18 cellular contexts compared by ENCODE assay signal in the genomic region with DNA sequence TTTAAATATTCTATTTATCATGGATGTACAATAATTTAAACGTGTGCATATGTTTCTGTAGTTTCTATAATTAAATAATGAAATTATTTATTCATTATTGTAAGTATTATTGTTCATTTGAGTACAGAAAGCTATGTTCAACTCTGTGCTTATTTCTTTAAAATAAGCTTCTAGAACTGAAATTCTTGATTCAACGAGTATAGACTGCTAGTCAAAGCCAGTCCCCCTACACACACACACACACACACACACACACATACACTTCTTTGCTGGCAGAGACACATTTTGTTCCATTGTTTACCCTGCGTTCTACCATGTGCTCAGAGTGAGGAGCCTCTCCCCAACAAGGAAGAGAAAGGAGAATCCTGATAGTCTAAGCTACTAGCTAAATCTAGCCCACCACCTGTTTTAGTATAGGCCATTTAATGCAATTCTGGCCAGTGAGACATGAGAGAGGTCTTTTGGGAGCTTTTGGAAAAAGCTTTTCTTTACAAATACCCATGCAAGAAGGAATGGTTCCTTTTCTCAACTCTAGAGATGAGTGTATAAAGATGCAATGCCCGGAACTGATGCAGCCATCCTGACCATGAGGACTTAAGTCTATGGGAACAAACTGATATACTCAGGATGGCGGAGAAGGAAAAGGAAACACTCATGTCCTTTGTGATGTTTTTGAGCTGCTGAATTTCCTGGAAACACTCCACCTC.
DNase-seq lines count a peak whose midpoint lies in the region; ATAC-seq, FAIRE-seq and TF ChIP-seq lines count a peak whose summit lies in the region.
"Had no signal": no experiment of that assay in that cellular context is flagged by ENCODE, and none has a peak within 500 bp of the region (broad histone marks: within the 10 kb centered on the region; RNA-seq: fewer than 3 reads in every experiment).

No MANE protein-coding gene starts in this region.

- SMC1A ChIA-PET in GM12878 (lab: Charles Lee; ENCODE audit: uncharacterized antibody, unreplicated experiment): interaction anchor here (0.6 to 6.5 kb wide), 16 partner anchors 10 to 162 kb away, joined by 3 to 82 read pairs (median 5); a partner anchor contains a TSS

- H3K27ac ChIP-seq in GM12878 (ENCODE audit: control insufficient read depth, insufficient read depth) (peak overlapping the region; percentile 29; the same call in 1 of the 2 replicates), osteoblast (ENCODE audit: low read depth, low read length) (no peak overlapping the region)
- H3K27ac ChIP-seq: C4-2B, GM23248 had no signal

- H3K36me3 ChIP-seq in GM12878 (ENCODE audit: control insufficient read depth in 2 of 2, insufficient read depth in 2 of 2, low read length in 1 of 2): peaks cover 0 to 1% of the 10 kb centered on the region in 2 experiments; a peak in 2 of 4 replicates
- H3K36me3 ChIP-seq in osteoblast (ENCODE audit: insufficient read depth, low read length): no peaks in the 10 kb centered on the region

- H4K20me1 ChIP-seq in GM12878 (ENCODE audit: control insufficient read depth, insufficient read depth) (no peaks in the 10 kb centered on the region), osteoblast (ENCODE audit: insufficient read depth, low read length) (no peaks in the 10 kb centered on the region)

- no peak for TF ChIP-seq EP300 in GM12878 (IDR thresholded peaks at IDR 0.05; ENCODE audit: borderline replicate concordance in 1 of 2, control insufficient read depth in 1 of 2, low read depth in 2 of 2, low read length in 2 of 2)

- H3K9me3 ChIP-seq in GM12878 (replicated peaks; ENCODE audit: control insufficient read depth, insufficient read depth, low read length) (peaks cover 8% of the 10 kb centered on the region), osteoblast (ENCODE audit: low read depth, low read length) (no peaks in the 10 kb centered on the region)
- H3K9me3 ChIP-seq: Caco-2 had no signal

- intact Hi-C loops in GM12878 (cut with micrococcal nuclease; ENCODE audit: unreplicated experiment): no loop called here

- ATAC-seq in GM12878 (peak; percentile 11; the same call in 2 of the 3 replicates), HG03521 (IDR thresholded peaks at IDR 0.05; ENCODE audit: unreplicated experiment) (no peak), HG03159 (IDR thresholded peaks at IDR 0.05; ENCODE audit: unreplicated experiment) (no peak), HG02885 (IDR thresholded peaks at IDR 0.05; ENCODE audit: poor library complexity, unreplicated experiment) (no peak)

- in situ Hi-C loops in GM12878 (cut with MboI): no loop called here

- H3K27me3 ChIP-seq in GM12878 (replicated peaks in 1 of 2; ENCODE audit: control insufficient read depth in 2 of 2, insufficient read depth in 2 of 2, low read length in 1 of 2) (no peaks in the 10 kb centered on the region), osteoblast (ENCODE audit: insufficient read depth, low read length) (peaks cover 38% of the 10 kb centered on the region)

- peaks cover 26% of the 10 kb centered on the region for H3K4me1 ChIP-seq in GM12878 (ENCODE audit: control insufficient read depth, insufficient read depth, low read length)
- H3K4me1 ChIP-seq in osteoblast (ENCODE audit: insufficient read depth, low read length): no peaks in the 10 kb centered on the region
- H3K4me1 ChIP-seq: Caco-2 had no signal

- RAD21 ChIA-PET in GM12878 (lab: Charles Lee; ENCODE audit: unreplicated experiment): interaction anchor here (0.7 to 5.8 kb wide), 10 partner anchors 9 to 85 kb away, joined by 3 to 51 read pairs (median 4); no protein-coding TSS in a partner anchor

- H2AFZ ChIP-seq in GM12878 (ENCODE audit: control insufficient read depth, low read depth, low read length): no peak overlapping the region
- no peak overlapping the region for H2AFZ ChIP-seq in osteoblast (ENCODE audit: low read length)
- H2AFZ ChIP-seq: GM23248 had no signal

- H3K4me3 ChIP-seq in GM12878: no peak overlapping the region
- no peak overlapping the region for H3K4me3 ChIP-seq in osteoblast (ENCODE audit: insufficient read depth, low read length)
- H3K4me3 ChIP-seq: GM23248 had no signal

- POLR2A ChIA-PET in GM12878 (lab: Charles Lee): interaction anchor here (0.6 to 1.3 kb wide), 7 partner anchors 9 to 345 kb away, joined by 3 to 5 read pairs (median 3); no protein-coding TSS in a partner anchor

- no peak for TF ChIP-seq RAD21 in GM12878 (IDR thresholded peaks at IDR 0.05; ENCODE audit: insufficient read depth, low read depth, low read length)

- DNase-seq in GM12891 (ENCODE audit: insufficient read length, low spot score): no peak
- no peak for DNase-seq in GM19239 (ENCODE audit: insufficient read length, low spot score)
- no peak for DNase-seq in GM12878 (ENCODE audit: low read depth, low spot score)
- peak; percentile 59 for DNase-seq in osteoblast (ENCODE audit: insufficient read length, low spot score, missing footprints)
- DNase-seq: AML-193; Caco-2; CD4-positive, alpha-beta T cell; DMS79 treated with DMSO at 0.1 percent for 48 hours; GF-D8; GM23248; HCEC 1CT had no signal

- H3K4me2 ChIP-seq in GM12878 (ENCODE audit: control insufficient read depth, insufficient read depth) (0 out of 2 replicates have a peak overlapping the region, but pooled peaks have one; percentile 0), osteoblast (ENCODE audit: insufficient read depth, low read length) (no peak overlapping the region)

- TF ChIP-seq CTCF in GM12878 (IDR thresholded peaks at IDR 0.05 in 2 of 3, conservative IDR thresholded peaks at IDR 0.05 in 1 of 3; ENCODE audit: control insufficient read depth in 2 of 3, extremely low read depth in 1 of 3, insufficient read depth in 1 of 3, low read depth in 3 of 3, low read length in 3 of 3): no peak
- no peak for TF ChIP-seq CTCF in osteoblast (IDR thresholded peaks at IDR 0.05; ENCODE audit: extremely low read depth, low read depth, low read length)

- no peak overlapping the region for H3K9ac ChIP-seq in GM12878 (ENCODE audit: control insufficient read depth, insufficient read depth, low read length)
- H3K9ac ChIP-seq: GM23248 had no signal

- WGBS in GM12878 (ENCODE audit: insufficient coverage, insufficient replicate concordance, low lambda C conversion rate, missing lambda C conversion rate): 35% methylated on average over 5 of the region's 5 CpGs

- H3K79me2 ChIP-seq in GM12878 (ENCODE audit: control insufficient read depth, insufficient read depth, low read length) (peaks cover 82% of the 10 kb centered on the region), osteoblast (ENCODE audit: insufficient read depth, low read length) (no peaks in the 10 kb centered on the region)

- peak; percentile 84 for FAIRE-seq in GM12891 (lab: Jason Lieb, UNC)
- peak; percentile 73 for FAIRE-seq in GM19239 (lab: Jason Lieb, UNC)
- FAIRE-seq in GM12878 (lab: Jason Lieb, UNC): no peak
- FAIRE-seq: A204.1, D721Med, H54 had no signal

- CTCF ChIA-PET in GM12878 (lab: Yijun Ruan, JAX): interaction anchor here (1.1 to 2.4 kb wide), 6 partner anchors 9 to 72 kb away, joined by 3 to 13 read pairs (median 9); no protein-coding TSS in a partner anchor

- no TSS peak for BruUV-seq in GM12878 (replicated peaks; lab: Mats Ljungman, UMichigan)

- no peak for TF ChIP-seq POLR2A in GM12891 (IDR thresholded peaks at IDR 0.05; ENCODE audit: low read depth, low read length)
- TF ChIP-seq POLR2A in GM12878 (IDR thresholded peaks at IDR 0.05; ENCODE audit: low read depth, low read length): no peak

TF ChIP-seq in GM12891, 5 proteins besides CTCF, POLR2A, EP300 and RAD21:
- TF ChIP-seq PAX5 (IDR thresholded peaks at IDR 0.05; ENCODE audit: insufficient read depth, low read length, severe bottlenecking): no peak
- TF ChIP-seq POU2F2 (IDR thresholded peaks at IDR 0.05; ENCODE audit: low read depth, low read length): no peak
- no peak for TF ChIP-seq POLR2AphosphoS5 (IDR thresholded peaks at IDR 0.05; ENCODE audit: low read depth, low read length)
- no peak for TF ChIP-seq SPI1 (IDR thresholded peaks at IDR 0.05; ENCODE audit: low read depth, low read length)
- TF ChIP-seq TAF1 (IDR thresholded peaks at IDR 0.05; ENCODE audit: low read depth, low read length): no peak

TF ChIP-seq in GM12878, 131 proteins besides CTCF, POLR2A, EP300 and RAD21 (continues in another document):
- TF ChIP-seq, protein P1, sequence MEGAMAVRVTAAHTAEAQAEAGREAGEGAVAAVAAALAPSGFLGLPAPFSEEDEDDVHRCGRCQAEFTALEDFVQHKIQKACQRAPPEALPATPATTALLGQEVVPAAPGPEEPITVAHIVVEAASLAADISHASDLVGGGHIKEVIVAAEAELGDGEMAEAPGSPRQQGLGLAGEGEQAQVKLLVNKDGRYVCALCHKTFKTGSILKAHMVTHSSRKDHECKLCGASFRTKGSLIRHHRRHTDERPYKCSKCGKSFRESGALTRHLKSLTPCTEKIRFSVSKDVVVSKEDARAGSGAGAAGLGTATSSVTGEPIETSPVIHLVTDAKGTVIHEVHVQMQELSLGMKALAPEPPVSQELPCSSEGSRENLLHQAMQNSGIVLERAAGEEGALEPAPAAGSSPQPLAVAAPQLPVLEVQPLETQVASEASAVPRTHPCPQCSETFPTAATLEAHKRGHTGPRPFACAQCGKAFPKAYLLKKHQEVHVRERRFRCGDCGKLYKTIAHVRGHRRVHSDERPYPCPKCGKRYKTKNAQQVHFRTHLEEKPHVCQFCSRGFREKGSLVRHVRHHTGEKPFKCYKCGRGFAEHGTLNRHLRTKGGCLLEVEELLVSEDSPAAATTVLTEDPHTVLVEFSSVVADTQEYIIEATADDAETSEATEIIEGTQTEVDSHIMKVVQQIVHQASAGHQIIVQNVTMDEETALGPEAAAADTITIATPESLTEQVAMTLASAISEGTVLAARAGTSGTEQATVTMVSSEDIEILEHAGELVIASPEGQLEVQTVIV (IDR thresholded peaks at IDR 0.05; ENCODE audit: borderline replicate concordance, partially characterized antibody): no peak
- TF ChIP-seq SUZ12 (IDR thresholded peaks at IDR 0.05; ENCODE audit: unreplicated experiment): no peak
- TF ChIP-seq IRF4 (IDR thresholded peaks at IDR 0.05; ENCODE audit: low read depth, low read length): peak; percentile 67; the same call in 1 of the 2 replicates
- TF ChIP-seq HDAC6 (IDR thresholded peaks at IDR 0.05; ENCODE audit: unreplicated experiment): no peak
- peak; percentile 57; the same call in 1 of the 2 replicates for TF ChIP-seq EED (IDR thresholded peaks at IDR 0.05; ENCODE audit: low read depth)
- no peak for TF ChIP-seq MYB (IDR thresholded peaks at IDR 0.05; ENCODE audit: borderline replicate concordance, low read depth, low read length)
- no peak for TF ChIP-seq HDAC2 (IDR thresholded peaks at IDR 0.05)
